25 cellular contexts compared by ENCODE assay signal in genomic region chr2:200670313-200670712, GRCh38.
DNase-seq lines count a peak whose midpoint lies in the region; ATAC-seq and TF ChIP-seq lines count a peak whose summit lies in the region.
"Had no signal": no experiment of that assay in that cellular context is flagged by ENCODE, and none has a peak within 500 bp of the region (broad histone marks: within the 10 kb centered on the region; RNA-seq: fewer than 3 reads in every experiment).

No MANE protein-coding gene starts in this region.

- H3K4me2 ChIP-seq in GM23338: no peak overlapping the region
- no peak overlapping the region for H3K4me2 ChIP-seq in PC-9
- H3K4me2 ChIP-seq: hepatocyte had no signal

- no peaks in the 10 kb centered on the region for H3K9me3 Mint-ChIP-seq in GM23338
- no peaks in the 10 kb centered on the region for H3K9me3 Mint-ChIP-seq in activated CD4-positive, alpha-beta memory T cell treated with anti-CD3 and anti-CD28 coated beads, Interleukin-2, amount 10 ng/mL, durations not matched to agents 7 days and 5 days
- H3K9me3 Mint-ChIP-seq: activated naive CD4-positive, alpha-beta T cell treated with anti-CD3 and anti-CD28 coated beads for 36 hours; activated T-cell treated with anti-CD3 and anti-CD28 coated beads, Interleukin-2, amount 50 U/mL, for 72 hours; naive B cell had no signal

- H3K4me3 Mint-ChIP-seq in GM23338: no peak overlapping the region
- no peak overlapping the region for H3K4me3 Mint-ChIP-seq in activated CD4-positive, alpha-beta memory T cell treated with anti-CD3 and anti-CD28 coated beads, Interleukin-2, amount 10 ng/mL, durations not matched to agents 7 days and 5 days
- H3K4me3 Mint-ChIP-seq: activated naive CD4-positive, alpha-beta T cell treated with anti-CD3 and anti-CD28 coated beads for 36 hours; activated T-cell treated with anti-CD3 and anti-CD28 coated beads, Interleukin-2, amount 50 U/mL, for 72 hours; naive B cell had no signal

- DNase-seq in GM23338 (ENCODE audit: low spot score) (peak; percentile 24), PC-9 (no peak), epithelial cell of proximal tubule (ENCODE audit: low read depth) (no peak), Ammon's horn (ENCODE audit: low spot score) (no peak)
- no peak for DNase-seq in activated CD4-positive, alpha-beta memory T cell treated with anti-CD3 and anti-CD28 coated beads, Interleukin-2, amount 10 ng/mL, durations not matched to agents 7 days and 5 days
- DNase-seq: activated CD4-positive, alpha-beta T cell treated with anti-CD3 and anti-CD28 coated beads for 4 hours; activated naive CD4-positive, alpha-beta T cell treated with anti-CD3 and anti-CD28 coated beads for 36 hours; activated T-cell treated with anti-CD3 and anti-CD28 coated beads, Interleukin-2, amount 50 U/mL, for 72 hours; brain microvascular endothelial cell; foreskin melanocyte; KG1; left lung; naive B cell; NCI-H1048; NCI-H187 treated with DMSO at 0.1 percent for 48 hours; NCI-H526 treated with DMSO at 0.1 percent for 48 hours; small intestine; stimulated activated CD4-positive, alpha-beta T cell treated with anti-CD3 and anti-CD28 coated beads, Interleukin-2, amount 100 ng/mL, for 24 hours; substantia nigra; SW 1271 had no signal

- no peaks in the 10 kb centered on the region for H3F3A ChIP-seq in GM23338 (replicated peaks; ENCODE audit: low read depth)
- H3F3A ChIP-seq in PC-9 (ENCODE audit: insufficient read depth, low read depth): no peaks in the 10 kb centered on the region

- ATAC-seq in GM23338 (peak; percentile 55), HG02884 (IDR thresholded peaks at IDR 0.05; ENCODE audit: unreplicated experiment) (no peak), GM21723 (IDR thresholded peaks at IDR 0.05; ENCODE audit: unreplicated experiment) (no peak)
- ATAC-seq: activated T-cell treated with anti-CD3 and anti-CD28 coated beads, Interleukin-2, amount 50 U/mL, for 72 hours; left lung had no signal

- H3K9me3 ChIP-seq in PC-9 (ENCODE audit: insufficient read depth, low read depth): no peaks in the 10 kb centered on the region
- H3K9me3 ChIP-seq: BLaER1 treated with 17β-estradiol and CSF1 and Interleukin-3, amounts not matched to agents 10 nM and 100 nM; left lung had no signal

- H2AFZ ChIP-seq in GM23338 (no peak overlapping the region), PC-9 (no peak overlapping the region)
- H2AFZ ChIP-seq: hepatocyte had no signal

- H3K36me3 ChIP-seq in GM23338 (ENCODE audit: insufficient read depth): no peaks in the 10 kb centered on the region
- H3K36me3 ChIP-seq in PC-9 (ENCODE audit: low read depth): no peaks in the 10 kb centered on the region
- H3K36me3 ChIP-seq: BLaER1 treated with 17β-estradiol and CSF1 and Interleukin-3, amounts not matched to agents 10 nM and 100 nM; brain microvascular endothelial cell; left lung had no signal

- peak; percentile 22; the same call in 1 of the 2 replicates for TF ChIP-seq CTCF in 22Rv1 (IDR thresholded peaks at IDR 0.05)
- TF ChIP-seq CTCF in GM23338 (conservative IDR thresholded peaks at IDR 0.05; ENCODE audit: low read depth in 2 of 2): peak in 1 of 2 experiments; percentile 48; a peak in 3 of 4 replicates
- TF ChIP-seq CTCF in PC-9 (conservative IDR thresholded peaks at IDR 0.05): peak; percentile 32; the same call in 1 of the 2 replicates
- TF ChIP-seq CTCF in epithelial cell of proximal tubule (conservative IDR thresholded peaks at IDR 0.05; ENCODE audit: low read depth, low read length): peak; percentile 24

- BruUV-seq in PC-9 (replicated peaks; lab: Mats Ljungman, UMichigan): no TSS peak

- no peaks in the 10 kb centered on the region for H4K20me1 ChIP-seq in GM23338 (replicated peaks; ENCODE audit: insufficient read depth)
- H4K20me1 ChIP-seq in PC-9 (ENCODE audit: insufficient read depth): no peaks in the 10 kb centered on the region
- H4K20me1 ChIP-seq: BLaER1 treated with 17β-estradiol and CSF1 and Interleukin-3, amounts not matched to agents 10 nM and 100 nM had no signal

- H3K27me3 ChIP-seq in GM23338 (ENCODE audit: insufficient read depth): no peaks in the 10 kb centered on the region
- H3K27me3 ChIP-seq in PC-9 (ENCODE audit: insufficient read depth, low read depth): no peaks in the 10 kb centered on the region
- H3K27me3 ChIP-seq: BLaER1 treated with 17β-estradiol and CSF1 and Interleukin-3, amounts not matched to agents 10 nM and 100 nM; brain microvascular endothelial cell; hepatocyte; left lung had no signal

- H3K27me3 Mint-ChIP-seq in GM23338 (ENCODE audit: insufficient read depth, low read depth, poor library complexity): peaks cover 1% of the 10 kb centered on the region
- H3K27me3 Mint-ChIP-seq in activated CD4-positive, alpha-beta memory T cell treated with anti-CD3 and anti-CD28 coated beads, Interleukin-2, amount 10 ng/mL, durations not matched to agents 7 days and 5 days: peaks cover 10% of the 10 kb centered on the region

- no peak overlapping the region for H3K27ac ChIP-seq in 22Rv1
- no peak overlapping the region for H3K27ac ChIP-seq in GM23338 (ENCODE audit: low read depth)
- no peak overlapping the region for H3K27ac ChIP-seq in PC-9
- H3K27ac ChIP-seq: BLaER1 treated with 17β-estradiol and CSF1 and Interleukin-3, amounts not matched to agents 10 nM and 100 nM; brain microvascular endothelial cell; hepatocyte; left lung had no signal

- intact Hi-C loops in PC-9 (cut with micrococcal nuclease; ENCODE audit: unreplicated experiment): no loop called here

- H3K36me3 Mint-ChIP-seq in GM23338 (ENCODE audit: low read depth): no peaks in the 10 kb centered on the region
- H3K36me3 Mint-ChIP-seq in activated CD4-positive, alpha-beta memory T cell treated with anti-CD3 and anti-CD28 coated beads, Interleukin-2, amount 10 ng/mL, durations not matched to agents 7 days and 5 days (ENCODE audit: low read depth): no peaks in the 10 kb centered on the region
- H3K36me3 Mint-ChIP-seq: naive B cell had no signal

- no peaks in the 10 kb centered on the region for H3K9me2 ChIP-seq in GM23338 (ENCODE audit: insufficient read depth)
- H3K9me2 ChIP-seq in PC-9 (ENCODE audit: insufficient read depth): 0 out of 2 replicates have a peak, but pooled peaks cover 6% of the 10 kb centered on the region

- H3K4me1 ChIP-seq in GM23338 (ENCODE audit: insufficient read depth): no peaks in the 10 kb centered on the region
- peaks cover 10% of the 10 kb centered on the region; the same call in 1 of the 2 replicates for H3K4me1 ChIP-seq in PC-9 (replicated peaks; ENCODE audit: insufficient read depth)
- H3K4me1 ChIP-seq: left lung had no signal

- POLR2A ChIA-PET in PC-9 (lab: Charles Lee; ENCODE audit: unreplicated experiment): no interaction called here
- POLR2A ChIA-PET in activated CD4-positive, alpha-beta memory T cell treated with anti-CD3 and anti-CD28 coated beads, Interleukin-2, amount 10 ng/mL, durations not matched to agents 7 days and 5 days (lab: Charles Lee): no interaction called here

- peaks cover 2% of the 10 kb centered on the region; the same call in 1 of the 3 replicates for H3K4me1 Mint-ChIP-seq in GM23338
- peaks cover 4% of the 10 kb centered on the region for H3K4me1 Mint-ChIP-seq in activated CD4-positive, alpha-beta memory T cell treated with anti-CD3 and anti-CD28 coated beads, Interleukin-2, amount 10 ng/mL, durations not matched to agents 7 days and 5 days
- H3K4me1 Mint-ChIP-seq: naive B cell had no signal

- H3K27ac Mint-ChIP-seq in GM23338: no peak overlapping the region
- H3K27ac Mint-ChIP-seq in activated CD4-positive, alpha-beta memory T cell treated with anti-CD3 and anti-CD28 coated beads, Interleukin-2, amount 10 ng/mL, durations not matched to agents 7 days and 5 days: no peak overlapping the region
- H3K27ac Mint-ChIP-seq: activated naive CD4-positive, alpha-beta T cell treated with anti-CD3 and anti-CD28 coated beads for 36 hours; activated T-cell treated with anti-CD3 and anti-CD28 coated beads, Interleukin-2, amount 50 U/mL, for 72 hours had no signal

- CTCF ChIA-PET in PC-9 (lab: Charles Lee): no interaction called here
- CTCF ChIA-PET in activated CD4-positive, alpha-beta memory T cell treated with anti-CD3 and anti-CD28 coated beads, Interleukin-2, amount 10 ng/mL, durations not matched to agents 7 days and 5 days (lab: Charles Lee): no interaction called here

- H3K79me2 ChIP-seq in GM23338 (replicated peaks; ENCODE audit: insufficient read depth) (no peaks in the 10 kb centered on the region), PC-9 (ENCODE audit: low read depth) (no peaks in the 10 kb centered on the region)
- H3K79me2 ChIP-seq: hepatocyte had no signal

- H3K4me3 ChIP-seq in GM23338: no peak overlapping the region
- H3K4me3 ChIP-seq in PC-9: no peak overlapping the region
- no peak overlapping the region for H3K4me3 ChIP-seq in epithelial cell of proximal tubule (ENCODE audit: low read depth, low read length)
- H3K4me3 ChIP-seq: BLaER1 treated with 17β-estradiol and CSF1 and Interleukin-3, amounts not matched to agents 10 nM and 100 nM; hepatocyte; left lung had no signal

TF ChIP-seq in GM23338, 12 proteins besides CTCF, POLR2A, EP300 and RAD21 (continues in another document):
- TF ChIP-seq ZNF114 (CRISPR knock-in tag; IDR thresholded peaks at IDR 0.05) (no peak), EZH2phosphoT487 (IDR thresholded peaks at IDR 0.05; ENCODE audit: unreplicated experiment) (no peak), NANOG (IDR thresholded peaks at IDR 0.05; ENCODE audit: borderline replicate concordance) (no peak), REST (IDR thresholded peaks at IDR 0.05; ENCODE audit: unreplicated experiment) (no peak), ZNF331 (CRISPR knock-in tag; IDR thresholded peaks at IDR 0.05; ENCODE audit: low read depth) (no peak)
